7 cellular contexts compared by ENCODE assay signal in the genomic region with DNA sequence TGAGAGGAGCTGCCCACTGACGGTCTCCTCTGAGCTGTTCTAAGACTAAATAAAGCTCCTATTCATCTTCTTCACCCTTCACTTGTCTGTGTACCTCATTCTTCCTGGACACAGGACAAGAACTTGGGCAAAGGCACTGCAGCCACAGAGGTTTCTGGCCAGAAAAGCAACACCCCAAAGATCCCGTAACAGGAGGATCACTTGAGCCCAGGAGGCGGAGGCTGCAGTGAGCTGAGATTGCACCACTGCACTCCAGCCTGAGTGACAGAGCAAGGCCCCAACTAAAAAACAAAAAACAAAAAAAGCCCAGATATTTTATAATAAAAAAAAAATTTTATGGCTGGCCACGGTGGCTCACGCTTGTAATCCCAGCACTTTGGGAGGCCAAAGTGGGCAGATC. TPM values are rescaled to one million over a fixed set of nuclear protein-coding genes. Genes with fewer than 3 reads are reported as not detected.
A peak's percentile ranks its signal among the peaks of the same experiment; 100 is the strongest.
DNase-seq lines count a peak whose midpoint lies in the region; ATAC-seq, FAIRE-seq and TF ChIP-seq lines count a peak whose summit lies in the region.
"Not testable (repeated sequence)": the region's sequence is repeated elsewhere in the genome, so short reads cannot be mapped to it uniquely, and the experiment has no call there.

No MANE protein-coding gene starts in this region.

- H3K4me1 ChIP-seq in DOHH2 (ENCODE audit: control insufficient read depth, low read length) (peaks cover 48% of the 10 kb centered on the region), keratinocyte (ENCODE audit: control insufficient read depth, extremely low read depth, insufficient read depth, low read length) (peaks cover 18% of the 10 kb centered on the region)

- H3K79me2 ChIP-seq in DOHH2 (ENCODE audit: control insufficient read depth, low read length); keratinocyte (ENCODE audit: control insufficient read depth, insufficient read depth, low read length): not testable (repeated sequence)

- not testable (repeated sequence) for TF ChIP-seq CTCF in DOHH2 (IDR thresholded peaks at IDR 0.05; ENCODE audit: low read depth, low read length, poor library complexity, severe bottlenecking); keratinocyte (optimal IDR thresholded peaks at IDR 0.05 in 1 of 3, IDR thresholded peaks at IDR 0.05 in 1 of 3, conservative IDR thresholded peaks at IDR 0.05 in 1 of 3; ENCODE audit: extremely low read depth in 1 of 3, insufficient read depth in 2 of 3, low read length in 3 of 3)

- not testable (repeated sequence) for H3F3A ChIP-seq in DOHH2 (ENCODE audit: control insufficient read depth, insufficient read depth)

- not testable (repeated sequence) for H3K9me3 Mint-ChIP-seq in T-cell; activated CD8-positive, alpha-beta memory T cell treated with anti-CD3 and anti-CD28 coated beads, Interleukin-2, amount 10 ng/mL, durations not matched to agents 7 days and 5 days (ENCODE audit: low read depth); activated naive CD8-positive, alpha-beta T cell treated with anti-CD3 and anti-CD28 coated beads, Interleukin-2, amount 50 U/mL, for 24 hours; natural killer cell treated with Interleukin-12 subunit alpha and Interleukin-12 subunit beta and Interleukin-15 and Interleukin-18, amount 100 ng/mL, for 72 hours; stimulated activated memory B cell treated with anti-CD40 and anti-IgM and Interleukin-4, amounts not matched to agents 10 μg/mL and 1 μg/mL and 100 μg/mL, for 72 hours

- H3K4me3 ChIP-seq in DOHH2 (ENCODE audit: low read length); keratinocyte (ENCODE audit: control insufficient read depth in 2 of 3, extremely low read depth in 1 of 3, insufficient read depth in 2 of 3, low read depth in 1 of 3, low read length in 3 of 3): not testable (repeated sequence)

- FAIRE-seq in keratinocyte (lab: Jason Lieb, UNC) = not testable (repeated sequence)

- DNase-seq in T-cell; activated CD8-positive, alpha-beta memory T cell treated with anti-CD3 and anti-CD28 coated beads, Interleukin-2, amount 10 ng/mL, durations not matched to agents 7 days and 5 days; activated naive CD8-positive, alpha-beta T cell treated with anti-CD3 and anti-CD28 coated beads, Interleukin-2, amount 50 U/mL, for 24 hours; keratinocyte (ENCODE audit: low read depth, low spot score); natural killer cell treated with Interleukin-12 subunit alpha and Interleukin-12 subunit beta and Interleukin-15 and Interleukin-18, amount 100 ng/mL, for 72 hours (ENCODE audit: low spot score): not testable (repeated sequence)

- not testable (repeated sequence) for H3K36me3 Mint-ChIP-seq in T-cell; activated CD8-positive, alpha-beta memory T cell treated with anti-CD3 and anti-CD28 coated beads, Interleukin-2, amount 10 ng/mL, durations not matched to agents 7 days and 5 days; activated naive CD8-positive, alpha-beta T cell treated with anti-CD3 and anti-CD28 coated beads, Interleukin-2, amount 50 U/mL, for 24 hours (ENCODE audit: low read depth); natural killer cell treated with Interleukin-12 subunit alpha and Interleukin-12 subunit beta and Interleukin-15 and Interleukin-18, amount 100 ng/mL, for 72 hours; stimulated activated memory B cell treated with anti-CD40 and anti-IgM and Interleukin-4, amounts not matched to agents 10 μg/mL and 1 μg/mL and 100 μg/mL, for 72 hours

- peak overlapping the region; percentile 53 for H2AFZ ChIP-seq in keratinocyte (ENCODE audit: control insufficient read depth, low read length)

- peak overlapping the region; percentile 90 to 95 for H3K27ac Mint-ChIP-seq in T-cell
- peak overlapping the region; percentile 83 for H3K27ac Mint-ChIP-seq in activated CD8-positive, alpha-beta memory T cell treated with anti-CD3 and anti-CD28 coated beads, Interleukin-2, amount 10 ng/mL, durations not matched to agents 7 days and 5 days
- peak overlapping the region; percentile 31 for H3K27ac Mint-ChIP-seq in activated naive CD8-positive, alpha-beta T cell treated with anti-CD3 and anti-CD28 coated beads, Interleukin-2, amount 50 U/mL, for 24 hours
- peak overlapping the region; percentile 16 to 87 for H3K27ac Mint-ChIP-seq in natural killer cell treated with Interleukin-12 subunit alpha and Interleukin-12 subunit beta and Interleukin-15 and Interleukin-18, amount 100 ng/mL, for 72 hours
- peak overlapping the region; percentile 77 for H3K27ac Mint-ChIP-seq in stimulated activated memory B cell treated with anti-CD40 and anti-IgM and Interleukin-4, amounts not matched to agents 10 μg/mL and 1 μg/mL and 100 μg/mL, for 72 hours

- not testable (repeated sequence) for H4K20me1 ChIP-seq in DOHH2 (ENCODE audit: control insufficient read depth, insufficient read depth, low read depth, low read length); keratinocyte (ENCODE audit: control insufficient read depth, extremely low read depth, insufficient read depth, low read length)

- not testable (repeated sequence) for H3K9me2 ChIP-seq in DOHH2 (replicated peaks; ENCODE audit: control insufficient read depth, low read length)

- not testable (repeated sequence) for H3K36me3 ChIP-seq in DOHH2 (ENCODE audit: control insufficient read depth, low read length); keratinocyte (ENCODE audit: control insufficient read depth in 2 of 2, extremely low read depth in 1 of 2, insufficient read depth in 2 of 2, low read length in 2 of 2)

- not testable (repeated sequence) for H3K9ac ChIP-seq in keratinocyte (ENCODE audit: control insufficient read depth, extremely low read depth, insufficient read depth, low read length)

- H3K4me1 Mint-ChIP-seq in T-cell = peaks cover 32 to 46% (median 33%) of the 10 kb centered on the region in 3 donors
- H3K4me1 Mint-ChIP-seq in activated CD8-positive, alpha-beta memory T cell treated with anti-CD3 and anti-CD28 coated beads, Interleukin-2, amount 10 ng/mL, durations not matched to agents 7 days and 5 days = peaks cover 57% of the 10 kb centered on the region
- peaks cover 48% of the 10 kb centered on the region for H3K4me1 Mint-ChIP-seq in activated naive CD8-positive, alpha-beta T cell treated with anti-CD3 and anti-CD28 coated beads, Interleukin-2, amount 50 U/mL, for 24 hours
- H3K4me1 Mint-ChIP-seq in natural killer cell treated with Interleukin-12 subunit alpha and Interleukin-12 subunit beta and Interleukin-15 and Interleukin-18, amount 100 ng/mL, for 72 hours (ENCODE audit: low read depth in 2 of 2) = peaks cover 13 to 24% of the 10 kb centered on the region in 2 donors
- peaks cover 58% of the 10 kb centered on the region for H3K4me1 Mint-ChIP-seq in stimulated activated memory B cell treated with anti-CD40 and anti-IgM and Interleukin-4, amounts not matched to agents 10 μg/mL and 1 μg/mL and 100 μg/mL, for 72 hours

- peak overlapping the region in 1 of 3 donors; percentile 70 for H3K4me3 Mint-ChIP-seq in T-cell
- not testable (repeated sequence) for H3K4me3 Mint-ChIP-seq in activated CD8-positive, alpha-beta memory T cell treated with anti-CD3 and anti-CD28 coated beads, Interleukin-2, amount 10 ng/mL, durations not matched to agents 7 days and 5 days; activated naive CD8-positive, alpha-beta T cell treated with anti-CD3 and anti-CD28 coated beads, Interleukin-2, amount 50 U/mL, for 24 hours; natural killer cell treated with Interleukin-12 subunit alpha and Interleukin-12 subunit beta and Interleukin-15 and Interleukin-18, amount 100 ng/mL, for 72 hours
- peak overlapping the region; percentile 48 for H3K4me3 Mint-ChIP-seq in stimulated activated memory B cell treated with anti-CD40 and anti-IgM and Interleukin-4, amounts not matched to agents 10 μg/mL and 1 μg/mL and 100 μg/mL, for 72 hours

- not testable (repeated sequence) for H3K27me3 Mint-ChIP-seq in T-cell; activated CD8-positive, alpha-beta memory T cell treated with anti-CD3 and anti-CD28 coated beads, Interleukin-2, amount 10 ng/mL, durations not matched to agents 7 days and 5 days; activated naive CD8-positive, alpha-beta T cell treated with anti-CD3 and anti-CD28 coated beads, Interleukin-2, amount 50 U/mL, for 24 hours; natural killer cell treated with Interleukin-12 subunit alpha and Interleukin-12 subunit beta and Interleukin-15 and Interleukin-18, amount 100 ng/mL, for 72 hours; stimulated activated memory B cell treated with anti-CD40 and anti-IgM and Interleukin-4, amounts not matched to agents 10 μg/mL and 1 μg/mL and 100 μg/mL, for 72 hours

- ATAC-seq in T-cell (replicated peaks in 1 of 4); activated CD8-positive, alpha-beta memory T cell treated with anti-CD3 and anti-CD28 coated beads, Interleukin-2, amount 10 ng/mL, durations not matched to agents 7 days and 5 days; activated naive CD8-positive, alpha-beta T cell treated with anti-CD3 and anti-CD28 coated beads, Interleukin-2, amount 50 U/mL, for 24 hours; natural killer cell treated with Interleukin-12 subunit alpha and Interleukin-12 subunit beta and Interleukin-15 and Interleukin-18, amount 100 ng/mL, for 72 hours; stimulated activated memory B cell treated with anti-CD40 and anti-IgM and Interleukin-4, amounts not matched to agents 10 μg/mL and 1 μg/mL and 100 μg/mL, for 72 hours: not testable (repeated sequence)

- H3K9me1 ChIP-seq in keratinocyte (ENCODE audit: control insufficient read depth, extremely low read depth, insufficient read depth, low read length) = not testable (repeated sequence)

- H3K9me3 ChIP-seq in DOHH2 (ENCODE audit: control insufficient read depth, insufficient read depth, low read length); keratinocyte (ENCODE audit: control insufficient read depth, low read depth, low read length): not testable (repeated sequence)

- peak overlapping the region; percentile 55 for H3K4me2 ChIP-seq in DOHH2 (ENCODE audit: low read length)
- H3K4me2 ChIP-seq in keratinocyte (ENCODE audit: control insufficient read depth, extremely low read depth, insufficient read depth, low read depth, low read length) = not testable (repeated sequence)

- dilution Hi-C loops in keratinocyte (cut with MboI; ENCODE audit: extremely low pct_ligation_motif_present, low sequenced_read_pairs) = not testable (repeated sequence)

- peak overlapping the region; percentile 49 for H3K27ac ChIP-seq in DOHH2 (ENCODE audit: low read depth, low read length)
- H3K27ac ChIP-seq in keratinocyte (ENCODE audit: control insufficient read depth, insufficient read depth, low read length) = not testable (repeated sequence)

- POLR2A ChIA-PET in T-cell (lab: Charles Lee) = not testable (repeated sequence)

- H3K27me3 ChIP-seq in DOHH2 (ENCODE audit: control insufficient read depth, low read length); keratinocyte (ENCODE audit: control insufficient read depth, extremely low read depth, insufficient read depth, low read length): not testable (repeated sequence)

- CTCF ChIA-PET in T-cell (lab: Charles Lee) = interaction anchor here in 1 of 2 donors (0.5 to 0.6 kb wide), 2 partner anchors 10 to 18 kb away, joined by 3 to 4 read pairs; no protein-coding TSS in a partner anchor
- CTCF ChIA-PET in activated CD8-positive, alpha-beta memory T cell treated with anti-CD3 and anti-CD28 coated beads, Interleukin-2, amount 10 ng/mL, durations not matched to agents 7 days and 5 days (lab: Charles Lee) = interaction anchor here (1.1 to 8.9 kb wide), 11 partner anchors 11 to 293 kb away, joined by 3 to 77 read pairs (median 11); partner anchors contain the start of genes AP2S1 and SLC1A5

RNA-seq across cellular contexts. Expression of gene AP2S1, which starts 28.3 kb away (rescaled TPM):
- total RNA-seq in T-cell = 10 to 100 TPM; 36.6 to 51.5 (median 49.1) TPM
- total RNA-seq in activated CD8-positive, alpha-beta memory T cell treated with anti-CD3 and anti-CD28 coated beads, Interleukin-2, amount 10 ng/mL, durations not matched to agents 7 days and 5 days = 100 to 1,000 TPM; 134 to 139 TPM
- polyA plus RNA-seq in keratinocyte = 183 to 218 TPM (median 192 TPM) in 3 replicates
- polyA plus RNA-seq in keratinocyte (2011; ENCODE audit: low read depth) = 55.4 TPM
- 153 and 244 TPM in 2 replicates for polyA plus RNA-seq in keratinocyte (2011; cell fraction: cytosol; rRNA removed)
- 61.8 and 80.5 TPM in 2 replicates for polyA plus RNA-seq in keratinocyte (2011; cell fraction: nucleus; rRNA removed)
- polyA plus RNA-seq in keratinocyte (2012; ENCODE audit: low replicate concordance) = 182 and 267 TPM in 2 replicates
- 77.5 to 115 TPM (median 95.2 TPM) in 3 replicates for polyA minus RNA-seq in keratinocyte
- 177 TPM for polyA minus RNA-seq in keratinocyte (2011; cell fraction: cytosol; rRNA and poly(A)+ RNA removed)
- polyA minus RNA-seq in keratinocyte (2011; cell fraction: nucleus; rRNA and poly(A)+ RNA removed) = 21.6 and 26.3 TPM in 2 replicates
- total RNA-seq in natural killer cell treated with Interleukin-12 subunit alpha and Interleukin-12 subunit beta and Interleukin-15 and Interleukin-18, amount 100 ng/mL, for 72 hours = 100 to 1,000 TPM in 1 of 2 donors, 10 to 100 TPM in 1; 94.3 to 130 TPM

RNA-seq across cellular contexts. Expression of gene SLC1A5, which starts 34.0 kb away (rescaled TPM):
- 10 to 100 TPM in 4 of 5 donors, 1 to 10 TPM in 1; 7.6 to 50.5 (median 47.7) TPM for total RNA-seq in T-cell
- total RNA-seq in activated CD8-positive, alpha-beta memory T cell treated with anti-CD3 and anti-CD28 coated beads, Interleukin-2, amount 10 ng/mL, durations not matched to agents 7 days and 5 days = 100 to 1,000 TPM; 196 to 259 TPM
- polyA plus RNA-seq in keratinocyte = 74.8 to 137 TPM (median 90.4 TPM) in 3 replicates
- 101 TPM for polyA plus RNA-seq in keratinocyte (2011; ENCODE audit: low read depth)
- polyA plus RNA-seq in keratinocyte (2011; cell fraction: cytosol; rRNA removed) = 53.8 and 70.9 TPM in 2 replicates
- polyA plus RNA-seq in keratinocyte (2011; cell fraction: nucleus; rRNA removed) = 182 and 206 TPM in 2 replicates
- 158 and 196 TPM in 2 replicates for polyA plus RNA-seq in keratinocyte (2012; ENCODE audit: low replicate concordance)
- polyA minus RNA-seq in keratinocyte = 111 to 343 TPM (median 153 TPM) in 3 replicates
- polyA minus RNA-seq in keratinocyte (2011; cell fraction: cytosol; rRNA and poly(A)+ RNA removed) = 98.0 TPM
- 134 and 156 TPM in 2 replicates for polyA minus RNA-seq in keratinocyte (2011; cell fraction: nucleus; rRNA and poly(A)+ RNA removed)
- 100 to 1,000 TPM; 215 to 269 TPM for total RNA-seq in natural killer cell treated with Interleukin-12 subunit alpha and Interleukin-12 subunit beta and Interleukin-15 and Interleukin-18, amount 100 ng/mL, for 72 hours

RNA-seq across cellular contexts. Expression of gene ARHGAP35, which starts 38.4 kb away (rescaled TPM):
- 10 to 100 TPM; 28.7 to 48.1 (median 37.7) TPM for total RNA-seq in T-cell
- 10 to 100 TPM; 31.7 to 35.0 TPM for total RNA-seq in activated CD8-positive, alpha-beta memory T cell treated with anti-CD3 and anti-CD28 coated beads, Interleukin-2, amount 10 ng/mL, durations not matched to agents 7 days and 5 days
- polyA plus RNA-seq in keratinocyte = 14.3 to 21.7 TPM (median 19.5 TPM) in 3 replicates
- polyA plus RNA-seq in keratinocyte (2011; ENCODE audit: low read depth) = 10.5 TPM
- polyA plus RNA-seq in keratinocyte (2011; cell fraction: cytosol; rRNA removed) = 15.7 and 18.8 TPM in 2 replicates
- polyA plus RNA-seq in keratinocyte (2011; cell fraction: nucleus; rRNA removed) = 39.3 and 40.4 TPM in 2 replicates
- polyA plus RNA-seq in keratinocyte (2012; ENCODE audit: low replicate concordance) = 14.8 and 26.2 TPM in 2 replicates
- 35.4 to 53.2 TPM (median 45.6 TPM) in 3 replicates for polyA minus RNA-seq in keratinocyte
- 20.0 TPM for polyA minus RNA-seq in keratinocyte (2011; cell fraction: cytosol; rRNA and poly(A)+ RNA removed)
- 33.8 and 54.2 TPM in 2 replicates for polyA minus RNA-seq in keratinocyte (2011; cell fraction: nucleus; rRNA and poly(A)+ RNA removed)
- total RNA-seq in natural killer cell treated with Interleukin-12 subunit alpha and Interleukin-12 subunit beta and Interleukin-15 and Interleukin-18, amount 100 ng/mL, for 72 hours = 10 to 100 TPM; 27.6 to 42.9 TPM

Comparison
In these comparisons a context has a peak if more than half of its experiments do, and no peak if none do; other contexts are left out.
1. H3K27ac Mint-ChIP-seq: peak in every context shown above with its lines; median percentile 92 in T-cell; 83 in activated CD8-positive, alpha-beta memory T cell treated with anti-CD3 and anti-CD28 coated beads, Interleukin-2, amount 10 ng/mL, durations not matched to agents 7 days and 5 days; 77 in stimulated activated memory B cell treated with anti-CD40 and anti-IgM and Interleukin-4, amounts not matched to agents 10 μg/mL and 1 μg/mL and 100 μg/mL, for 72 hours; 52 in natural killer cell treated with Interleukin-12 subunit alpha and Interleukin-12 subunit beta and Interleukin-15 and Interleukin-18, amount 100 ng/mL, for 72 hours; 31 in activated naive CD8-positive, alpha-beta T cell treated with anti-CD3 and anti-CD28 coated beads, Interleukin-2, amount 50 U/mL, for 24 hours.